Comparison of ENCODE assay signal across 24 cellular contexts in the genomic region with DNA sequence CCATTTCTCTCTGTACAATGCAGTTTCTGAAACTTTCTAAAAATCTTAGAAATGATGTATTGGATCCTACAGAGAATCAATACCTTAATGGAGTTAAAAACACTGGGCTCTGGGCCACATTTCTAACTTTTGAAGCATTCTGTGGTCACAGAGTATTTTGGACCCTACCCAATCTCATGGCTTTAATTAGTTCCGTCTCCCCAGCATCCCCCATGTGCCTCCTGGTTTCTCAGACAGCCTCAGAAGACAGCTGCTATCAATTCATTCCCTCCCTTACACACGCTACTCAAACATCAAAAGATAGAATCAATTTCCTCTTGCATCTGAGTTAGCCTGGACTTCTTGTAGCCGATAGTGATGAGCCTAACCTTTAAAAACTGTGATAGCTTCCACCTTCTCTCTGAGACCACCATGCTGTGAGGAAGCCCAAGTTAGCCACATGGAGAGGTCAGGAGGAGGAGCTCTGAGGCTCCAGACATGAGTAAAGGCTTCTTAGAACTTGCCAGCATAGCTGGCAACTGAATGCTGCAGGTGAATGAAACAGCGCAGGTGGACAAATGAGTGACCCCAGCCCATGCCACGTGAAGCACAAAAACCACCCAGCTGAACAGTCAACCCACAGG. TPM values are rescaled to one million over a fixed set of nuclear protein-coding genes. Genes with fewer than 3 reads are reported as not detected.
DNase-seq lines count a peak whose midpoint lies in the region; ATAC-seq and TF ChIP-seq lines count a peak whose summit lies in the region.
"Had no signal": no experiment of that assay in that cellular context is flagged by ENCODE, and none has a peak within 500 bp of the region (broad histone marks: within the 10 kb centered on the region; RNA-seq: fewer than 3 reads in every experiment).

No MANE protein-coding gene starts in this region.

- peak; percentile 89 for DNase-seq in AG10803 (ENCODE audit: low read depth)
- peak; percentile 39 for DNase-seq in HFFc6
- peak; percentile 61 for DNase-seq in astrocyte of the hippocampus (ENCODE audit: low read depth, low spot score)
- peak; percentile 57 for DNase-seq in mesenteric fat pad (ENCODE audit: low spot score)
- DNase-seq in NCI-H2081 (lab: John Stamatoyannopoulos, UW), result no peak
- DNase-seq in naive thymus-derived CD8-positive, alpha-beta T cell, result no peak
- no peak for DNase-seq in left ventricle myocardium inferior
- DNase-seq: activated B cell treated with CpG ODN at 0.5 μM for 24 hours; activated CD4-positive, alpha-beta T cell treated with anti-CD3 and anti-CD28 coated beads, Interleukin-2, amount 50 U/mL, for 4 hours; activated gamma-delta T cell; CD8-positive, alpha-beta memory T cell; DMS153; lower lobe of right lung; NCI-H2171 treated with DMSO at 0.1 percent for 48 hours; NCI-H526; upper lobe of right lung had no signal

- no peak overlapping the region for H3K4me3 Mint-ChIP-seq in HFFc6
- H3K4me3 Mint-ChIP-seq in naive thymus-derived CD8-positive, alpha-beta T cell, result no peak overlapping the region
- H3K4me3 Mint-ChIP-seq: activated B cell treated with CpG ODN at 0.5 μM for 24 hours; CD8-positive, alpha-beta memory T cell; dendritic cell treated with granulocyte-macrophage colony-stimulating factor and Interleukin-4, amounts not matched to agents 40 ng/mL and 50 ng/mL, for 4 days had no signal

- intact Hi-C loops in left ventricle myocardium inferior (cut with micrococcal nuclease), result no loop called here

- no peak for ATAC-seq in naive thymus-derived CD8-positive, alpha-beta T cell
- ATAC-seq in GM19351 (IDR thresholded peaks at IDR 0.05; ENCODE audit: unreplicated experiment), result no peak
- ATAC-seq: gastroesophageal sphincter, K562, upper lobe of right lung had no signal

- H3K4me3 ChIP-seq in AG10803 (ENCODE audit: low read length) (no peak overlapping the region), left ventricle myocardium inferior (no peak overlapping the region)
- H3K4me3 ChIP-seq: cardiac muscle cell, gastroesophageal sphincter, HAP-1, K562, lower lobe of right lung, prostate gland, upper lobe of right lung had no signal

- H3K27ac Mint-ChIP-seq in HFFc6, result peak overlapping the region; percentile 25; the same call in 1 of the 2 replicates
- peak overlapping the region in 4 of 10 donors; percentile 11 to 65 (median 28) for H3K27ac Mint-ChIP-seq in naive thymus-derived CD8-positive, alpha-beta T cell
- H3K27ac Mint-ChIP-seq: activated B cell treated with CpG ODN at 0.5 μM for 24 hours; dendritic cell treated with granulocyte-macrophage colony-stimulating factor and Interleukin-4, amounts not matched to agents 40 ng/mL and 50 ng/mL, for 4 days had no signal

- TF ChIP-seq CTCF in AG10803 (conservative IDR thresholded peaks at IDR 0.05; ENCODE audit: low read length), result no peak
- no peak for TF ChIP-seq CTCF in HFFc6 (IDR thresholded peaks at IDR 0.05)
- no peak for TF ChIP-seq CTCF in left ventricle myocardium inferior (IDR thresholded peaks at IDR 0.05; ENCODE audit: borderline replicate concordance)

- H3K27me3 ChIP-seq in left ventricle myocardium inferior (ENCODE audit: low read depth), result no peaks in the 10 kb centered on the region
- H3K27me3 ChIP-seq: cardiac muscle cell, gastroesophageal sphincter, upper lobe of right lung had no signal

- no peaks in the 10 kb centered on the region for H3K4me1 ChIP-seq in left ventricle myocardium inferior
- H3K4me1 ChIP-seq: HAP-1, lower lobe of right lung, prostate gland, upper lobe of right lung had no signal

- peaks cover 5% of the 10 kb centered on the region for H3K9me3 Mint-ChIP-seq in HFFc6
- peaks cover 0 to 3% (median 0%) of the 10 kb centered on the region in 9 donors for H3K9me3 Mint-ChIP-seq in naive thymus-derived CD8-positive, alpha-beta T cell
- H3K9me3 Mint-ChIP-seq: activated B cell treated with CpG ODN at 0.5 μM for 24 hours; CD8-positive, alpha-beta memory T cell; dendritic cell treated with granulocyte-macrophage colony-stimulating factor and Interleukin-4, amounts not matched to agents 40 ng/mL and 50 ng/mL, for 4 days had no signal

- POLR2A ChIA-PET in naive thymus-derived CD8-positive, alpha-beta T cell (lab: Charles Lee), result no interaction called here

- no peaks in the 10 kb centered on the region; the same call in 1 of the 2 replicates for H3K27me3 Mint-ChIP-seq in HFFc6 (ENCODE audit: insufficient read depth)
- H3K27me3 Mint-ChIP-seq in naive thymus-derived CD8-positive, alpha-beta T cell, result no peaks in the 10 kb centered on the region
- H3K27me3 Mint-ChIP-seq: activated B cell treated with CpG ODN at 0.5 μM for 24 hours; CD8-positive, alpha-beta memory T cell; dendritic cell treated with granulocyte-macrophage colony-stimulating factor and Interleukin-4, amounts not matched to agents 40 ng/mL and 50 ng/mL, for 4 days had no signal

- peaks cover 10% of the 10 kb centered on the region for H3K9me3 ChIP-seq in left ventricle myocardium inferior (replicated peaks)
- H3K9me3 ChIP-seq: HAP-1, lower lobe of right lung, prostate gland, upper lobe of right lung had no signal

- H3K4me1 Mint-ChIP-seq in HFFc6 (ENCODE audit: low read depth), result peaks cover 31% of the 10 kb centered on the region
- peaks cover 0 to 42% (median 18%) of the 10 kb centered on the region in 4 donors for H3K4me1 Mint-ChIP-seq in naive thymus-derived CD8-positive, alpha-beta T cell
- H3K4me1 Mint-ChIP-seq: activated B cell treated with CpG ODN at 0.5 μM for 24 hours had no signal

- peaks cover 14% of the 10 kb centered on the region for H3K36me3 Mint-ChIP-seq in HFFc6 (ENCODE audit: low read depth)
- peaks cover 0 to 39% (median 20%) of the 10 kb centered on the region in 3 donors for H3K36me3 Mint-ChIP-seq in naive thymus-derived CD8-positive, alpha-beta T cell

- no peak overlapping the region for H3K27ac ChIP-seq in left ventricle myocardium inferior (replicated peaks)
- H3K27ac ChIP-seq: cardiac muscle cell, gastroesophageal sphincter, lower lobe of right lung, prostate gland, RWPE1, upper lobe of right lung had no signal

- H3K36me3 ChIP-seq in left ventricle myocardium inferior, result peaks cover 8% of the 10 kb centered on the region
- H3K36me3 ChIP-seq: cardiac muscle cell, lower lobe of right lung, prostate gland, upper lobe of right lung had no signal

RNA-seq across cellular contexts. Expression of a gene that starts 10.4 kb away (rescaled TPM):
- 10 to 100 TPM; 54.4 to 80.7 (median 72.0) TPM for total RNA-seq in HFFc6 (2021; fragmentation: NEBNext Ultra II Directional; extraction: Animal tissue kit (Norgen Biotek cat#: 25700))
- total RNA-seq in mesenteric fat pad (216 TPM), left ventricle myocardium inferior (12.8 TPM)
- 10 to 100 TPM in 1 of 2 experiments, 1 to 10 TPM in 1; 8.5 to 10.5 TPM for total RNA-seq in naive thymus-derived CD8-positive, alpha-beta T cell
- polyA plus RNA-seq in naive thymus-derived CD8-positive, alpha-beta T cell, result 1 to 10 TPM; 4.0 to 9.1 (median 4.9) TPM

Comparison
In these comparisons a context has a peak if more than half of its experiments do, and no peak if none do; other contexts are left out.
1. DNase-seq: peak in AG10803 (single experiment), HFFc6 (single experiment), astrocyte of the hippocampus (single experiment) and mesenteric fat pad (single experiment); none in NCI-H2081 (0 of 2), naive thymus-derived CD8-positive, alpha-beta T cell (0 of 10) and left ventricle myocardium inferior (single experiment).